ENCODE assay signal across 17 cellular contexts in genomic region chr1:21898326-21899155, GRCh38. TPM values are rescaled to one million over a fixed set of nuclear protein-coding genes. Genes with fewer than 3 reads are reported as not detected.
DNase-seq lines count a peak whose midpoint lies in the region; TF ChIP-seq lines count a peak whose summit lies in the region.
"Had no signal": no experiment of that assay in that cellular context is flagged by ENCODE, and none has a peak within 500 bp of the region (broad histone marks: within the 10 kb centered on the region; RNA-seq: fewer than 3 reads in every experiment).

No MANE protein-coding gene starts in this region.

- H3K4me1 ChIP-seq in esophagus squamous epithelium (peaks cover 31 to 98% (median 87%) of the 10 kb centered on the region in 3 donors), muscle layer of duodenum (ENCODE audit: control insufficient read depth in 1 of 2, insufficient read depth in 2 of 2, low read length in 2 of 2) (peaks cover 34 to 98% of the 10 kb centered on the region in 2 donors), thyroid gland (peaks cover 28 to 84% of the 10 kb centered on the region in 2 donors), HAP-1 (no peaks in the 10 kb centered on the region)

- intact Hi-C loops in esophagus squamous epithelium (cut with DNase I), result no loop called here
- intact Hi-C loops in thyroid gland (cut with DNase I), result no loop called here

- H3K4me1 Mint-ChIP-seq in HFFc6 (ENCODE audit: low read depth), result peaks cover 64% of the 10 kb centered on the region
- H3K4me1 Mint-ChIP-seq: activated CD4-positive, alpha-beta T cell treated with anti-CD3 and anti-CD28 coated beads for 36 hours had no signal

- no peak for TF ChIP-seq CTCF in HFFc6 (IDR thresholded peaks at IDR 0.05)
- no peak for TF ChIP-seq CTCF in esophagus squamous epithelium (IDR thresholded peaks at IDR 0.05)
- TF ChIP-seq CTCF in thyroid gland (IDR thresholded peaks at IDR 0.05), result no peak

- WGBS in esophagus squamous epithelium, 2 donors, result 53 to 78% methylated on average over 8 to 11 of the region's 16 CpGs
- 67 to 72% methylated on average over 14 to 16 of the region's 16 CpGs for WGBS in thyroid gland, 2 donors

- peaks cover 8% of the 10 kb centered on the region for H3K27me3 Mint-ChIP-seq in HFFc6 (ENCODE audit: insufficient read depth)
- H3K27me3 Mint-ChIP-seq: activated CD4-positive, alpha-beta T cell treated with anti-CD3 and anti-CD28 coated beads for 36 hours had no signal

- peak overlapping the region; percentile 75 for H3K27ac Mint-ChIP-seq in HFFc6
- H3K27ac Mint-ChIP-seq: activated CD4-positive, alpha-beta T cell treated with anti-CD3 and anti-CD28 coated beads for 36 hours; activated T-helper 1 cell treated with anti-CD3 and anti-CD28 coated beads, Interleukin-12 subunit alpha, Interleukin-12 subunit beta, Interleukin-2, Interleukin-4 antibody, amounts not matched to agents 30 ng/mL and 10 ng/mL and 1 ng/mL, durations not matched to agents 14 hours and 24 hours and 36 hours had no signal

- no peaks in the 10 kb centered on the region for H3K9me3 ChIP-seq in esophagus squamous epithelium
- H3K9me3 ChIP-seq in muscle layer of duodenum (ENCODE audit: control insufficient read depth in 1 of 2, low read length in 2 of 2), result no peaks in the 10 kb centered on the region
- H3K9me3 ChIP-seq in thyroid gland, result no peaks in the 10 kb centered on the region
- H3K9me3 ChIP-seq in HAP-1, result no peaks in the 10 kb centered on the region

- no peaks in the 10 kb centered on the region for H3K9me3 Mint-ChIP-seq in HFFc6
- H3K9me3 Mint-ChIP-seq: activated T-helper 1 cell treated with anti-CD3 and anti-CD28 coated beads, Interleukin-12 subunit alpha, Interleukin-12 subunit beta, Interleukin-2, Interleukin-4 antibody, amounts not matched to agents 30 ng/mL and 10 ng/mL and 1 ng/mL, durations not matched to agents 14 hours and 24 hours and 36 hours had no signal

- H3K27ac ChIP-seq in esophagus squamous epithelium (peak overlapping the region; percentile 41 to 97 (median 87)), muscle layer of duodenum (ENCODE audit: low read length) (peak overlapping the region; percentile 24), thyroid gland (peak overlapping the region; percentile 8 to 37 (median 34))

- TF ChIP-seq POLR2A in esophagus squamous epithelium (IDR thresholded peaks at IDR 0.05), result no peak
- TF ChIP-seq POLR2A in thyroid gland (IDR thresholded peaks at IDR 0.05), result no peak

- H3K4me3 ChIP-seq in esophagus squamous epithelium (no peak overlapping the region), muscle layer of duodenum (ENCODE audit: low read depth in 1 of 2, low read length in 2 of 2) (no peak overlapping the region), thyroid gland (replicated peaks in 1 of 3) (no peak overlapping the region), HAP-1 (no peak overlapping the region)

- peaks cover 10% of the 10 kb centered on the region for H3K36me3 Mint-ChIP-seq in HFFc6 (ENCODE audit: low read depth)

- H3K36me3 ChIP-seq in esophagus squamous epithelium, result peaks cover 0 to 30% (median 3%) of the 10 kb centered on the region in 3 donors
- peaks cover 10 to 11% of the 10 kb centered on the region in 2 donors for H3K36me3 ChIP-seq in muscle layer of duodenum (ENCODE audit: control insufficient read depth in 1 of 2, insufficient read depth in 2 of 2, low read length in 2 of 2)
- H3K36me3 ChIP-seq in thyroid gland, result peaks cover 4 to 18% of the 10 kb centered on the region in 2 donors
- H3K36me3 ChIP-seq in HAP-1 (replicated peaks), result 0 out of 2 replicates have a peak, but pooled peaks cover 5% of the 10 kb centered on the region

- peak overlapping the region; percentile 24; the same call in 1 of the 2 replicates for H3K4me3 Mint-ChIP-seq in HFFc6
- H3K4me3 Mint-ChIP-seq: activated CD4-positive, alpha-beta T cell treated with anti-CD3 and anti-CD28 coated beads for 36 hours; activated T-helper 1 cell treated with anti-CD3 and anti-CD28 coated beads, Interleukin-12 subunit alpha, Interleukin-12 subunit beta, Interleukin-2, Interleukin-4 antibody, amounts not matched to agents 30 ng/mL and 10 ng/mL and 1 ng/mL, durations not matched to agents 14 hours and 24 hours and 36 hours had no signal

- in situ Hi-C loops in HAP-1 (cut with MboI; ENCODE audit: low sequenced_read_pairs), result no loop called here

- DNase-seq in HFFc6 (peak; percentile 39), esophagus squamous epithelium (lab: John Stamatoyannopoulos, UW) (no peak), thyroid gland (no peak), putamen (ENCODE audit: low spot score) (no peak), hypothalamus (lab: John Stamatoyannopoulos, UW) (no peak), HAP-1 (ENCODE audit: low spot score in 2 of 2) (no peak), cerebellar nuclear complex (lab: John Stamatoyannopoulos, UW) (no peak)
- DNase-seq: activated CD4-positive, alpha-beta T cell treated with anti-CD3 and anti-CD28 coated beads for 36 hours; Calu3; cortex of kidney; Karpas-422; midbrain; NCI-H1930; stimulated activated CD4-positive, alpha-beta T cell treated with anti-CD3 and anti-CD28 coated beads, Interleukin-12 subunit alpha, Interleukin-12 subunit beta, amount 100 ng/mL, for 4 hours; SW 1271 had no signal

- H3K27me3 ChIP-seq in esophagus squamous epithelium (no peaks in the 10 kb centered on the region), muscle layer of duodenum (ENCODE audit: low read depth, low read length) (no peaks in the 10 kb centered on the region), thyroid gland (no peaks in the 10 kb centered on the region), HAP-1 (ENCODE audit: low read depth) (no peaks in the 10 kb centered on the region)

RNA-seq across cellular contexts. Expression of gene HSPG2, which starts 38.6 kb away (rescaled TPM):
- 100 to 1,000 TPM; 275 to 430 (median 297) TPM for total RNA-seq in HFFc6 (2021; fragmentation: NEBNext Ultra II Directional; extraction: Animal tissue kit (Norgen Biotek cat#: 25700))
- total RNA-seq in esophagus squamous epithelium (100 to 1,000 TPM in 1 of 4 donors, 10 to 100 TPM in 3; 44.9 to 107 (median 54.2) TPM), thyroid gland (100 to 1,000 TPM in 2 of 4 donors, 10 to 100 TPM in 2; 75.7 to 239 (median 96.8) TPM)

Comparison
In these comparisons a context has a peak if more than half of its experiments do, and no peak if none do; other contexts are left out.
1. H3K27ac ChIP-seq: peak in every context shown above with its lines; median percentile 87 in esophagus squamous epithelium; 34 in thyroid gland; 24 in muscle layer of duodenum.